In genomic region chr6:3226422-3227362, GRCh38 we compare ENCODE assay signal across 8 cellular contexts. TPM values are rescaled to one million over a fixed set of nuclear protein-coding genes. Genes with fewer than 3 reads are reported as not detected.
DNase-seq lines count a peak whose midpoint lies in the region; ATAC-seq, FAIRE-seq and TF ChIP-seq lines count a peak whose summit lies in the region.

No MANE protein-coding gene starts in this region.

- no peak for FAIRE-seq in urothelium cell line (lab: Jason Lieb, UNC)

- DNase-seq in AG08396 (ENCODE audit: low spot score), result peak; percentile 42
- DNase-seq in GM13977 (ENCODE audit: low spot score), result peak; percentile 71
- peak; percentile 58 for DNase-seq in RPMI7951 (ENCODE audit: low read depth)
- DNase-seq in dermis blood vessel endothelial cell, result peak; percentile 24
- peak in 1 of 2 experiments; percentile 72 for DNase-seq in mesothelial cell of epicardium (ENCODE audit: low spot score in 2 of 2, unreplicated experiment in 2 of 2)
- DNase-seq in urothelium cell line (ENCODE audit: low spot score), result peak; percentile 38
- no peak for DNase-seq in GF-D8 (lab: John Stamatoyannopoulos, UW)

- no peaks in the 10 kb centered on the region for H3K9me3 Mint-ChIP-seq in mesothelial cell of epicardium

- ATAC-seq in HG02870 (IDR thresholded peaks at IDR 0.05; ENCODE audit: unreplicated experiment), result no peak

- in situ Hi-C loops in GM13977 (cut with MboI; ENCODE audit: low pct_unique_long_range_greater_than_20kb, low sequenced_read_pairs, unreplicated experiment), result no loop called here

- peak overlapping the region; percentile 91 for H3K27ac Mint-ChIP-seq in mesothelial cell of epicardium

- H3K36me3 Mint-ChIP-seq in mesothelial cell of epicardium, result peaks cover 9% of the 10 kb centered on the region

- peak overlapping the region; percentile 84 for H3K4me3 Mint-ChIP-seq in mesothelial cell of epicardium

- TF ChIP-seq CTCF in GM13977 (IDR thresholded peaks at IDR 0.05; ENCODE audit: extremely low read depth, insufficient read depth, missing control alignments) (no peak), mesothelial cell of epicardium (IDR thresholded peaks at IDR 0.05; ENCODE audit: unreplicated experiment) (no peak)

- peaks cover 47% of the 10 kb centered on the region for H3K27me3 Mint-ChIP-seq in mesothelial cell of epicardium (ENCODE audit: low read depth)

- peaks cover 40% of the 10 kb centered on the region for H3K4me1 Mint-ChIP-seq in mesothelial cell of epicardium

RNA-seq across cellular contexts. Expression of gene TUBB2B, which starts 0.8 kb away (rescaled TPM):
- 22.1 and 26.7 TPM in 2 replicates for total RNA-seq in RPMI7951 (2014; rRNA removed; shearing (Covaris generic))
- total RNA-seq in dermis blood vessel endothelial cell (6.7 and 9.7 TPM in 2 replicates), mesothelial cell of epicardium (110 to 121 TPM (median 114 TPM) in 3 replicates)

RNA-seq across cellular contexts. Expression of gene PSMG4, which starts 32.1 kb away (rescaled TPM):
- 26.8 and 35.2 TPM in 2 replicates for total RNA-seq in RPMI7951 (2014; rRNA removed; shearing (Covaris generic))
- total RNA-seq in dermis blood vessel endothelial cell, result 31.8 and 33.5 TPM in 2 replicates
- 26.1 to 27.8 TPM (median 26.6 TPM) in 3 replicates for total RNA-seq in mesothelial cell of epicardium
